In the genomic region with DNA sequence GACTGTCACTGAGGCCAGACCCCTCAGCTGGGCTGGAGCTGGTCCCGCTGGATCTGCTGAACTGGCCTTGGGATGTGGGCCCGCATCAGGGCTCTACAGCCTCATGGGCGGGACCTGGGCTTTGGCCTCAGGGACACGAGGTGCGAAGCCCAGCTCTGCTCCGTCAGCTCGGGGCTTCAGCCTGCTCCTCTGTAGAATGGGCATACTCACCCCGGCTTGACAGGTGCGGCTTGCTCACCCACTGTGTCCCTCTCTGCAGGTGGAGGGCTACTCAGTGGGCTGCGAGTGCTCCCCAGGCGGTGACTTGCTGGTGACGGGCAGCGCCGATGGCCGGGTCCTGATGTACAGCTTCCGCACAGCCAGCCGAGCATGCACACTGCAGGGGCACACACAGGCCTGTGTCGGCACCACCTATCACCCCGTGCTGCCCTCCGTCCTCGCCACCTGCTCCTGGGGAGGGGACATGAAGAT, we compare ENCODE assay signal across 16 cellular contexts. TPM values are rescaled to one million over a fixed set of nuclear protein-coding genes. Genes with fewer than 3 reads are reported as not detected.
DNase-seq lines count a peak whose midpoint lies in the region; ATAC-seq and TF ChIP-seq lines count a peak whose summit lies in the region.
"Had no signal": no experiment of that assay in that cellular context is flagged by ENCODE, and none has a peak within 500 bp of the region (broad histone marks: within the 10 kb centered on the region; RNA-seq: fewer than 3 reads in every experiment).

No MANE protein-coding gene starts in this region.

- H2AFZ ChIP-seq in osteoblast (ENCODE audit: low read length) = no peak overlapping the region

- peaks cover 11% of the 10 kb centered on the region for H3K4me1 Mint-ChIP-seq in T-helper 2 cell treated with Interferon-gamma antibody and Interleukin-4, amounts not matched to agents 5 μg/mL and 100 μg/mL, for 36 hours (ENCODE audit: low read depth)
- no peaks in the 10 kb centered on the region for H3K4me1 Mint-ChIP-seq in endodermal cell

- H3K4me3 ChIP-seq in endodermal cell (ENCODE audit: low read length) (no peak overlapping the region), osteoblast (ENCODE audit: insufficient read depth, low read length) (no peak overlapping the region)
- H3K4me3 ChIP-seq: adrenal gland had no signal

- no peak overlapping the region for H3K27ac Mint-ChIP-seq in T-helper 2 cell treated with Interferon-gamma antibody and Interleukin-4, amounts not matched to agents 5 μg/mL and 100 μg/mL, for 36 hours
- no peak overlapping the region for H3K27ac Mint-ChIP-seq in endodermal cell
- H3K27ac Mint-ChIP-seq: CD8-positive, alpha-beta T cell; nephron had no signal

- H3K79me2 ChIP-seq in osteoblast (ENCODE audit: insufficient read depth, low read length) = no peaks in the 10 kb centered on the region

- H3K36me3 ChIP-seq in endodermal cell (ENCODE audit: control insufficient read depth, insufficient read depth, low read length) (peaks cover 11% of the 10 kb centered on the region), osteoblast (ENCODE audit: insufficient read depth, low read length) (no peaks in the 10 kb centered on the region)

- ATAC-seq in GM21367 (IDR thresholded peaks at IDR 0.05; ENCODE audit: unreplicated experiment) = no peak
- ATAC-seq: CD8-positive, alpha-beta T cell; PC-3 had no signal

- no peaks in the 10 kb centered on the region for H3K36me3 Mint-ChIP-seq in T-helper 2 cell treated with Interferon-gamma antibody and Interleukin-4, amounts not matched to agents 5 μg/mL and 100 μg/mL, for 36 hours (ENCODE audit: low read depth)
- no peaks in the 10 kb centered on the region for H3K36me3 Mint-ChIP-seq in endodermal cell (ENCODE audit: low read depth)

- H3K9me3 ChIP-seq in endodermal cell (ENCODE audit: control insufficient read depth, low read length) = no peaks in the 10 kb centered on the region
- no peaks in the 10 kb centered on the region for H3K9me3 ChIP-seq in osteoblast (ENCODE audit: low read depth, low read length)
- H3K9me3 ChIP-seq: adrenal gland had no signal

- no peaks in the 10 kb centered on the region for H3K9me3 Mint-ChIP-seq in T-helper 2 cell treated with Interferon-gamma antibody and Interleukin-4, amounts not matched to agents 5 μg/mL and 100 μg/mL, for 36 hours
- H3K9me3 Mint-ChIP-seq in endodermal cell = no peaks in the 10 kb centered on the region
- H3K9me3 Mint-ChIP-seq: CD8-positive, alpha-beta T cell; nephron had no signal

- TF ChIP-seq CTCF in endodermal cell (conservative IDR thresholded peaks at IDR 0.05) (no peak), osteoblast (IDR thresholded peaks at IDR 0.05; ENCODE audit: extremely low read depth, low read depth, low read length) (no peak), GM10266 (IDR thresholded peaks at IDR 0.05; ENCODE audit: control insufficient read depth, insufficient read depth, low read depth, missing control alignments) (no peak)

- H3K4me2 ChIP-seq in osteoblast (ENCODE audit: insufficient read depth, low read length) = no peak overlapping the region

- no peaks in the 10 kb centered on the region for H3K27me3 Mint-ChIP-seq in T-helper 2 cell treated with Interferon-gamma antibody and Interleukin-4, amounts not matched to agents 5 μg/mL and 100 μg/mL, for 36 hours (ENCODE audit: low read depth)
- no peaks in the 10 kb centered on the region for H3K27me3 Mint-ChIP-seq in endodermal cell (ENCODE audit: insufficient read depth)

- H4K20me1 ChIP-seq in osteoblast (ENCODE audit: insufficient read depth, low read length) = no peaks in the 10 kb centered on the region

- H3K27ac ChIP-seq in endodermal cell (ENCODE audit: low read depth, low read length) (no peak overlapping the region), osteoblast (ENCODE audit: low read depth, low read length) (no peak overlapping the region)
- H3K27ac ChIP-seq: 22Rv1, adrenal gland had no signal

- H3K27me3 ChIP-seq in endodermal cell (ENCODE audit: control insufficient read depth, insufficient read depth, low read length, poor library complexity, severe bottlenecking) = no peaks in the 10 kb centered on the region
- no peaks in the 10 kb centered on the region for H3K27me3 ChIP-seq in osteoblast (ENCODE audit: insufficient read depth, low read length)
- H3K27me3 ChIP-seq: adrenal gland had no signal

- H3K4me1 ChIP-seq in endodermal cell (ENCODE audit: control insufficient read depth, insufficient read depth, low read length) (no peaks in the 10 kb centered on the region), osteoblast (ENCODE audit: insufficient read depth, low read length) (no peaks in the 10 kb centered on the region)

- H3K9ac ChIP-seq in endodermal cell (ENCODE audit: extremely low read depth, low read length, poor library complexity, severe bottlenecking) = no peak overlapping the region

- WGBS in endodermal cell (ENCODE audit: insufficient coverage in 1 of 2, insufficient read length in 1 of 2), 2 experiments = 95% methylated on average over 18 to 21 of the region's 21 CpGs

- H3K4me3 Mint-ChIP-seq in T-helper 2 cell treated with Interferon-gamma antibody and Interleukin-4, amounts not matched to agents 5 μg/mL and 100 μg/mL, for 36 hours = no peak overlapping the region
- H3K4me3 Mint-ChIP-seq in endodermal cell = no peak overlapping the region
- H3K4me3 Mint-ChIP-seq: CD8-positive, alpha-beta T cell; nephron had no signal

- DNase-seq in T-helper 2 cell treated with Interferon-gamma antibody and Interleukin-4, amounts not matched to agents 5 μg/mL and 100 μg/mL, for 36 hours (ENCODE audit: low spot score) = peak; percentile 2
- no peak for DNase-seq in T-helper 2 cell
- DNase-seq in GM03348 (ENCODE audit: low spot score) = peak; percentile 1
- DNase-seq in endodermal cell = peak; percentile 45
- peak; percentile 62 for DNase-seq in osteoblast (ENCODE audit: insufficient read length, low spot score, missing footprints)
- DNase-seq in GM10266 (ENCODE audit: extremely low spot score) = no peak
- no peak for DNase-seq in stimulated activated CD4-positive, alpha-beta T cell treated with anti-CD3 and anti-CD28 coated beads, Interleukin-12 subunit alpha, Interleukin-12 subunit beta, amount 100 ng/mL, for 4 hours
- DNase-seq: NCI-H1694 treated with DMSO at 0.1 percent for 48 hours, NCI-H69, PC-3 had no signal

RNA-seq across cellular contexts. Expression of a gene that starts 57.6 kb away (rescaled TPM):
- total RNA-seq in endodermal cell (1 to 10 TPM in 1 of 2 donors, under 1 TPM in 1; 0.91 to 1.3 TPM), osteoblast (1.1 TPM in 1 of 2 replicates, not detected in the other)
- polyA plus RNA-seq in endodermal cell (2013, experiment 1 of 2) = 1.4 TPM
- polyA plus RNA-seq in endodermal cell (2013, experiment 2 of 2) = 1.1 TPM
- total RNA-seq: fibroblast of villous mesenchyme had no signal

Comparison
In these comparisons a context has a peak if more than half of its experiments do, and no peak if none do; other contexts are left out.
1. DNase-seq: peak in T-helper 2 cell treated with Interferon-gamma antibody and Interleukin-4, amounts not matched to agents 5 μg/mL and 100 μg/mL, for 36 hours (single experiment), GM03348 (single experiment), endodermal cell (single experiment) and osteoblast (single experiment); none in T-helper 2 cell (0 of 5), GM10266 (single experiment) and stimulated activated CD4-positive, alpha-beta T cell treated with anti-CD3 and anti-CD28 coated beads, Interleukin-12 subunit alpha, Interleukin-12 subunit beta, amount 100 ng/mL, for 4 hours (single experiment).